Comparison of ENCODE assay signal across 24 cellular contexts in the genomic region with DNA sequence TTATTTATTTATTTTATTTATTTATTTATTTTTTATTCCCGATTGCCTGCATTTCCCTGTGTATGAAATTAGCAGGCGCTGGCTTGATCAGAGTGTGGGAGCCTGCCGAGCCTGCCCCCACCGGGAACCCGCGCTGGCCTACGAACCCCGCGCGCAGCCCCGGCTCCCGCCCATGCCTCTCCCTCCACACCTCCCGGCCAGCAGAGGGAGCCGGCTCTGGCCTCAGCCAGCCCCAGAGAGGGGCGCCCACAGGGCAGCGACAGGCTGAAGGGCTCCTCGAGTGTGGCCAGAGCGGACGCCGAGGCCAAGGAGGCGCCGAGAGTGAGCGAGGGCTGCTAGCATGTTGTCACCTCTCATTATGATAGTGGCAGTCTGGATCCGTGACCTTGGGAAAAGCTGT.
"Had no signal": no experiment of that assay in that cellular context is flagged by ENCODE, and none has a peak within 500 bp of the region (broad histone marks: within the 10 kb centered on the region; RNA-seq: fewer than 3 reads in every experiment).

No MANE protein-coding gene starts in this region.

- H3K36me3 ChIP-seq: lower lobe of right lung, tibial nerve had no signal

- H3K4me3 ChIP-seq: lower lobe of right lung, tibial nerve had no signal

- FAIRE-seq: endometrium, urothelium cell line had no signal

- H3K4me1 ChIP-seq: lower lobe of right lung, parathyroid adenoma, tibial nerve had no signal

- H3K79me2 ChIP-seq: parathyroid adenoma had no signal

- ATAC-seq: left lobe of liver; lower lobe of right lung; right cardiac atrium; stimulated activated effector memory CD8-positive, alpha-beta T cell treated with anti-CD3 and anti-CD28 coated beads, Interleukin-12 subunit alpha, Interleukin-12 subunit beta, amount 100 ng/mL, for 72 hours; stimulated activated naive CD8-positive, alpha-beta T cell treated with anti-CD3 and anti-CD28 coated beads, Interleukin-15, amount 100 ng/mL, for 72 hours had no signal

- H3K9ac ChIP-seq: parathyroid adenoma had no signal

- DNase-seq: activated CD4-positive, alpha-beta memory T cell treated with anti-CD3 and anti-CD28 coated beads for 36 hours; activated CD4-positive, alpha-beta T cell treated with anti-CD3 and anti-CD28 coated beads for 4 hours; activated CD4-positive, CD25-positive, alpha-beta regulatory T cell; activated effector memory CD4-positive, alpha-beta T cell treated with Interleukin-2 at 50 U/mL for 16 hours; activated naive CD4-positive, alpha-beta T cell treated with anti-CD3 and anti-CD28 coated beads, Interleukin-2, amount 10 ng/mL, durations not matched to agents 7 days and 5 days; activated T-cell treated with anti-CD3 and anti-CD28 coated beads, Interleukin-2, amount 50 U/mL, for 48 hours; amygdala; cerebellar nuclear complex; foreskin fibroblast; immature natural killer cell; lower lobe of right lung; mesendoderm; naive B cell; nucleus accumbens; right cardiac atrium; stimulated activated CD4-positive, alpha-beta T cell treated with anti-CD3 and anti-CD28 coated beads, Interleukin-12 subunit alpha, Interleukin-12 subunit beta, amount 100 ng/mL, for 4 hours; stimulated activated naive CD8-positive, alpha-beta T cell treated with anti-CD3 and anti-CD28 coated beads, Interleukin-15, amount 100 ng/mL, for 72 hours; T1000 had no signal

- H2AFZ ChIP-seq: parathyroid adenoma had no signal

- H3K27ac ChIP-seq: lower lobe of right lung, parathyroid adenoma, tibial nerve had no signal

- H3K27me3 ChIP-seq: tibial nerve had no signal
